Comparison of ENCODE assay signal across 16 cellular contexts in genomic region chr5:11172484-11172883, GRCh38.
DNase-seq lines count a peak whose midpoint lies in the region; ATAC-seq and TF ChIP-seq lines count a peak whose summit lies in the region.
"Had no signal": no experiment of that assay in that cellular context is flagged by ENCODE, and none has a peak within 500 bp of the region (broad histone marks: within the 10 kb centered on the region; RNA-seq: fewer than 3 reads in every experiment).

No MANE protein-coding gene starts in this region.

- H3K27me3 Mint-ChIP-seq in neural crest cell (ENCODE audit: low read depth): no peaks in the 10 kb centered on the region

- H3K9ac ChIP-seq in Karpas-422 (ENCODE audit: low read length): no peak overlapping the region

- no peak for TF ChIP-seq CTCF in neural crest cell (conservative IDR thresholded peaks at IDR 0.05)

- no peak overlapping the region for H3K4me3 ChIP-seq in Karpas-422 (ENCODE audit: low read length)
- H3K4me3 ChIP-seq: GM23338 had no signal

- no peak overlapping the region for H3K27ac ChIP-seq in Karpas-422 (ENCODE audit: low read length)
- H3K27ac ChIP-seq: C4-2B had no signal

- DNase-seq in GDM1 (lab: John Stamatoyannopoulos, UW) (peak; percentile 32), Karpas-422 (peak; percentile 6), neural crest cell (ENCODE audit: low read depth, low spot score) (no peak), SHP77 (lab: John Stamatoyannopoulos, UW) (no peak), NCI-H526 (lab: John Stamatoyannopoulos, UW) (no peak)
- DNase-seq: Caco-2; CD4-positive, CD25-positive, alpha-beta regulatory T cell; CD8-positive, alpha-beta T cell; DMS153; EL; GF-D8; H9 had no signal

- no peaks in the 10 kb centered on the region for H3K9me3 ChIP-seq in Karpas-422 (ENCODE audit: low read length)
- H3K9me3 ChIP-seq: Caco-2 had no signal

- H3K4me2 ChIP-seq in Karpas-422 (ENCODE audit: low read depth, low read length, poor library complexity, severe bottlenecking): no peak overlapping the region
- H3K4me2 ChIP-seq: GM23338 had no signal

- no peaks in the 10 kb centered on the region for H3K9me3 Mint-ChIP-seq in neural crest cell
- H3K9me3 Mint-ChIP-seq: CD8-positive, alpha-beta T cell; GM23338; H9 had no signal

- ATAC-seq in GM18909 (IDR thresholded peaks at IDR 0.05; ENCODE audit: poor library complexity, unreplicated experiment): no peak
- ATAC-seq: CD8-positive, alpha-beta T cell; GM23338; HCT116 had no signal

- no peaks in the 10 kb centered on the region for H3K79me2 ChIP-seq in Karpas-422 (ENCODE audit: low read length)

- H3K27ac Mint-ChIP-seq in neural crest cell (ENCODE audit: unreplicated experiment): peak overlapping the region; percentile 7
- H3K27ac Mint-ChIP-seq: CD4-positive, CD25-positive, alpha-beta regulatory T cell; CD8-positive, alpha-beta T cell; GM23338; H9 had no signal

- H2AFZ ChIP-seq in Karpas-422 (ENCODE audit: low read length): no peak overlapping the region
- H2AFZ ChIP-seq: GM23338 had no signal

- H3K4me1 ChIP-seq in Karpas-422 (ENCODE audit: low read length): no peaks in the 10 kb centered on the region
- H3K4me1 ChIP-seq: Caco-2 had no signal

- peaks cover 10% of the 10 kb centered on the region for H3K4me1 Mint-ChIP-seq in neural crest cell

- H3K36me3 ChIP-seq in Karpas-422 (ENCODE audit: insufficient read depth, low read length): no peaks in the 10 kb centered on the region

- H3K9me2 ChIP-seq in Karpas-422 (replicated peaks; ENCODE audit: insufficient read depth, low read length): no peaks in the 10 kb centered on the region

- H3K27me3 ChIP-seq in Karpas-422 (ENCODE audit: low read length): no peaks in the 10 kb centered on the region

- peaks cover 4% of the 10 kb centered on the region for H3K36me3 Mint-ChIP-seq in neural crest cell (ENCODE audit: low read depth)
- H3K36me3 Mint-ChIP-seq: CD4-positive, CD25-positive, alpha-beta regulatory T cell; CD8-positive, alpha-beta T cell had no signal

- H3K4me3 Mint-ChIP-seq in neural crest cell: no peak overlapping the region
- H3K4me3 Mint-ChIP-seq: CD4-positive, CD25-positive, alpha-beta regulatory T cell; CD8-positive, alpha-beta T cell; GM23338; H9 had no signal

- no peaks in the 10 kb centered on the region for H4K20me1 ChIP-seq in Karpas-422 (ENCODE audit: insufficient read depth, low read depth, low read length)

Comparison
In these comparisons a context has a peak if more than half of its experiments do, and no peak if none do; other contexts are left out.
1. DNase-seq: peak in GDM1 (single experiment) and Karpas-422 (single experiment); none in neural crest cell (single experiment), SHP77 (0 of 2) and NCI-H526 (0 of 2).